ENCODE assay signal across 10 cellular contexts in genomic region chr7:115799430-115799829, GRCh38.
"Had no signal": no experiment of that assay in that cellular context is flagged by ENCODE, and none has a peak within 500 bp of the region (broad histone marks: within the 10 kb centered on the region; RNA-seq: fewer than 3 reads in every experiment).

No MANE protein-coding gene starts in this region.

- H3K4me3 ChIP-seq: K562 had no signal

- H3K4me3 Mint-ChIP-seq: IgD-negative memory B cell had no signal

- H3K27me3 Mint-ChIP-seq: IgD-negative memory B cell had no signal

- H3K4me2 ChIP-seq: KMS-11 had no signal

- H3K9ac ChIP-seq: KMS-11 had no signal

- H3K27ac Mint-ChIP-seq: IgD-negative memory B cell had no signal

- H3K9me3 Mint-ChIP-seq: IgD-negative memory B cell had no signal

- H3K27ac ChIP-seq: HL-60, KMS-11 had no signal

- ATAC-seq: HepG2, K562 had no signal

- DNase-seq: IMR-90, Karpas-422, KBM-7, KG1 had no signal

- H3K36me3 Mint-ChIP-seq: IgD-negative memory B cell had no signal

- H3K4me1 Mint-ChIP-seq: IgD-negative memory B cell had no signal

- FAIRE-seq: HepG2, HTR-8/SVneo, K562 had no signal
